19 cellular contexts compared by ENCODE assay signal in genomic region chr1:172999349-172999748, GRCh38. TPM values are rescaled to one million over a fixed set of nuclear protein-coding genes. Genes with fewer than 3 reads are reported as not detected.
"Had no signal": no experiment of that assay in that cellular context is flagged by ENCODE, and none has a peak within 500 bp of the region (broad histone marks: within the 10 kb centered on the region; RNA-seq: fewer than 3 reads in every experiment).

No MANE protein-coding gene starts in this region.

- DNase-seq: activated CD4-positive, alpha-beta T cell treated with anti-CD3 and anti-CD28 coated beads for 36 hours; activated CD4-positive, alpha-beta T cell treated with anti-CD3 and anti-CD28 coated beads, Interleukin-2, amount 50 U/mL, for 48 hours; activated gamma-delta T cell; dermis blood vessel endothelial cell; effector memory CD4-positive, alpha-beta T cell; kidney; left lung; mucosa of descending colon; naive B cell; pancreas; stimulated activated CD4-positive, alpha-beta T cell treated with anti-CD3 and anti-CD28 coated beads, Interleukin-12 subunit alpha, Interleukin-12 subunit beta, amount 100 ng/mL, for 4 hours; stimulated activated CD4-positive, alpha-beta T cell treated with anti-CD3 and anti-CD28 coated beads, Interleukin-1b, Interleukin-23, amount 100 ng/mL, for 48 hours; stimulated activated CD8-positive, alpha-beta memory T cell treated with anti-CD3 and anti-CD28 coated beads, Interleukin-4, amount 100 ng/mL, for 48 hours; stimulated activated naive CD4-positive, alpha-beta T cell treated with Interleukin-2 at 50 U/mL for 16 hours; tibial artery had no signal

- FAIRE-seq: frontal cortex, kidney, pancreas had no signal

- ATAC-seq: activated CD4-positive, alpha-beta T cell treated with anti-CD3 and anti-CD28 coated beads for 36 hours; left lung; mucosa of descending colon; pancreas had no signal

- H3K36me3 ChIP-seq: cardiac muscle cell, left lung, pancreas, tibial artery had no signal

- H3K9me3 ChIP-seq: tibial artery had no signal

- H3K4me1 ChIP-seq: left lung, pancreas, tibial artery had no signal

- H3K27me3 ChIP-seq: cardiac muscle cell, left lung, pancreas, tibial artery had no signal

- H3K4me3 ChIP-seq: cardiac muscle cell, left lung, mucosa of descending colon, pancreas, tibial artery had no signal

- H3K27ac ChIP-seq: cardiac muscle cell, left lung, pancreas, tibial artery had no signal

RNA-seq across cellular contexts. Expression of gene TNFSF18, which starts 51.4 kb away (rescaled TPM):
- total RNA-seq: activated CD4-positive, alpha-beta T cell treated with anti-CD3 and anti-CD28 coated beads for 36 hours; kidney; T-helper 2 cell treated with Interferon-gamma antibody and Interleukin-4, amounts not matched to agents 100 ng/mL and 5 ng/mL, for 36 hours had no signal
- polyA plus RNA-seq: cardiac muscle cell, pancreas, urinary bladder had no signal
